Comparison of ENCODE assay signal across 8 cellular contexts in genomic region chr1:226185153-226186036, GRCh38. TPM values are rescaled to one million over a fixed set of nuclear protein-coding genes. Genes with fewer than 3 reads are reported as not detected.
DNase-seq lines count a peak whose midpoint lies in the region; ATAC-seq and TF ChIP-seq lines count a peak whose summit lies in the region.

No MANE protein-coding gene starts in this region.

- DNase-seq in MCF 10A (ENCODE audit: unreplicated experiment), result peak; percentile 37
- DNase-seq in SHP77 treated with DMSO at 0.1 percent for 48 hours (lab: John Stamatoyannopoulos, UW), result no peak
- DNase-seq in stimulated activated CD4-positive, alpha-beta T cell treated with anti-CD3 and anti-CD28 coated beads, Interleukin-4, amount 100 ng/mL, for 1 hour, result no peak

- H3K9me3 ChIP-seq in mesodermal cell (ENCODE audit: control insufficient read depth, low read length), result no peaks in the 10 kb centered on the region

- no peaks in the 10 kb centered on the region for H3K27me3 Mint-ChIP-seq in MCF 10A (ENCODE audit: insufficient read depth, unreplicated experiment)

- POLR2A ChIA-PET in MCF 10A (lab: Yijun Ruan, JAX), result interaction anchor here (0.6 to 7.0 kb wide), 36 partner anchors 9 to 1189 kb away, joined by 3 to 67 read pairs (median 4); partner anchors contain the start of genes H3-3A, LIN9 and PARP1

- TSS peak; percentile 50 for BruUV-seq in MCF 10A (replicated peaks; lab: Mats Ljungman, UMichigan)

- H3K4me3 Mint-ChIP-seq in MCF 10A (ENCODE audit: unreplicated experiment), result peak overlapping the region; percentile 93

- no peak for ATAC-seq in HG02642 (IDR thresholded peaks at IDR 0.05; ENCODE audit: poor library complexity, unreplicated experiment)
- ATAC-seq in HG03520 (IDR thresholded peaks at IDR 0.05; ENCODE audit: unreplicated experiment), result no peak

- H3K36me3 Mint-ChIP-seq in MCF 10A (ENCODE audit: insufficient read depth, unreplicated experiment), result peaks cover 9% of the 10 kb centered on the region

- CTCF ChIA-PET in MCF 10A (lab: Yijun Ruan, JAX), result interaction anchor here (0.6 to 10.0 kb wide), 26 partner anchors 9 to 363 kb away, joined by 3 to 153 read pairs (median 4); partner anchors contain the start of gene PARP1

- H3K27ac Mint-ChIP-seq in MCF 10A (ENCODE audit: low read depth, unreplicated experiment), result peak overlapping the region; percentile 93

- peak overlapping the region; percentile 95; the same call in 1 of the 2 replicates for H2AFZ ChIP-seq in KMS-11 (ENCODE audit: low read depth)

- H3K9me3 Mint-ChIP-seq in MCF 10A (ENCODE audit: unreplicated experiment), result no peaks in the 10 kb centered on the region

- H3K27ac ChIP-seq in C4-2B (peak overlapping the region; percentile 83), KMS-11 (peak overlapping the region; percentile 67; the same call in 1 of the 2 replicates), mesodermal cell (ENCODE audit: low read depth, low read length, severe bottlenecking) (peak overlapping the region; percentile 93)

- H3K4me3 ChIP-seq in KMS-11 (IDR thresholded peaks at IDR 0.05; ENCODE audit: insufficient read depth, low read depth, low read length) (peak overlapping the region; percentile 14), mesodermal cell (ENCODE audit: extremely low read depth, insufficient read depth, low read length, poor library complexity, severe bottlenecking) (peak overlapping the region; percentile 83)

- peak overlapping the region; percentile 88 for H3K4me2 ChIP-seq in KMS-11

- H3K79me2 ChIP-seq in KMS-11 (ENCODE audit: insufficient read depth, low read depth), result peaks cover 64% of the 10 kb centered on the region

- H3K36me3 ChIP-seq in KMS-11 (ENCODE audit: insufficient read depth), result 0 out of 2 replicates have a peak, but pooled peaks cover 6% of the 10 kb centered on the region
- H3K36me3 ChIP-seq in mesodermal cell (ENCODE audit: control insufficient read depth, insufficient read depth, low read length), result peaks cover 24% of the 10 kb centered on the region

- peaks cover 9% of the 10 kb centered on the region; the same call in 1 of the 2 replicates for H4K20me1 ChIP-seq in KMS-11 (ENCODE audit: insufficient read depth)

- no peak for TF ChIP-seq CTCF in C4-2B (conservative IDR thresholded peaks at IDR 0.05)
- no peak for TF ChIP-seq CTCF in KMS-11 (conservative IDR thresholded peaks at IDR 0.05; ENCODE audit: low read depth, low read length)
- TF ChIP-seq CTCF in MCF 10A (IDR thresholded peaks at IDR 0.05; ENCODE audit: unreplicated experiment), result no peak

- peak overlapping the region; percentile 75 for H3K9ac ChIP-seq in KMS-11

- H3K27me3 ChIP-seq in KMS-11 (ENCODE audit: insufficient read depth, low read depth), result no peaks in the 10 kb centered on the region

- intact Hi-C loops in MCF 10A (cut with micrococcal nuclease), result loop anchor here (2.0 to 5.0 kb wide), 2 partner anchors 123 to 221 kb away; partner anchors contain the start of gene H3-3A

- H3K4me1 Mint-ChIP-seq in MCF 10A (ENCODE audit: insufficient read depth, unreplicated experiment), result peaks cover 42% of the 10 kb centered on the region

- 80 to 89% methylated on average over 5 to 7 of the region's 13 CpGs for WGBS in mesodermal cell (ENCODE audit: insufficient coverage in 2 of 2), 2 experiments

- H3K4me1 ChIP-seq in KMS-11 (ENCODE audit: low read depth, poor library complexity, severe bottlenecking) (peaks cover 42% of the 10 kb centered on the region), mesodermal cell (ENCODE audit: control insufficient read depth, insufficient read depth, low read length, poor library complexity, severe bottlenecking) (peaks cover 17% of the 10 kb centered on the region)

RNA-seq across cellular contexts. Expression of gene ACBD3, which starts 1.1 kb away (rescaled TPM):
- total RNA-seq in MCF 10A (2022), result 93.9 and 122 TPM in 2 replicates
- polyA plus RNA-seq in mesodermal cell (2013, experiment 1 of 2), result 48.0 TPM
- polyA plus RNA-seq in mesodermal cell (2013, experiment 2 of 2), result 47.7 TPM

RNA-seq across cellular contexts. Expression of gene MIXL1, which starts 38.1 kb away (rescaled TPM):
- total RNA-seq in MCF 10A (2022), result not detected in 2 replicates
- 4.7 TPM for polyA plus RNA-seq in mesodermal cell (2013, experiment 1 of 2)
- polyA plus RNA-seq in mesodermal cell (2013, experiment 2 of 2), result 2.9 TPM
